Comparison of ENCODE assay signal across 8 cellular contexts in genomic region chr15:81000626-81001179, GRCh38. TPM values are rescaled to one million over a fixed set of nuclear protein-coding genes. Genes with fewer than 3 reads are reported as not detected.
DNase-seq lines count a peak whose midpoint lies in the region; ATAC-seq and TF ChIP-seq lines count a peak whose summit lies in the region.

TLNRD1 (plus strand) TSS chr15:81000923; CDS start chr15:81002272, 1,349 bp downstream.

- H3K36me3 ChIP-seq in kidney epithelial cell (ENCODE audit: control insufficient read depth, insufficient read depth, low read length) = peaks cover 1% of the 10 kb centered on the region

- H3K27me3 ChIP-seq in kidney epithelial cell (ENCODE audit: control insufficient read depth, insufficient read depth, low read length) = no peaks in the 10 kb centered on the region

- H3K4me3 ChIP-seq in AG10803 (ENCODE audit: low read length) (peak within 1 kb of the TSS; percentile 86), kidney epithelial cell (ENCODE audit: low read depth, low read length) (peak within 1 kb of the TSS; percentile 94)

- TF ChIP-seq CTCF in AG10803 (conservative IDR thresholded peaks at IDR 0.05; ENCODE audit: low read length) (no peak), kidney epithelial cell (IDR thresholded peaks at IDR 0.05; ENCODE audit: insufficient read depth, low read length, poor library complexity, severe bottlenecking) (no peak)

- ATAC-seq in GM19043 (IDR thresholded peaks at IDR 0.05; ENCODE audit: low read depth, unreplicated experiment) (peak; percentile 42), HG03354 (IDR thresholded peaks at IDR 0.05; ENCODE audit: poor library complexity, severe bottlenecking, unreplicated experiment) (peak; percentile 59)

- DNase-seq in AG10803 (ENCODE audit: low read depth) (peak; percentile 88), NCI-H446 treated with DMSO at 0.1 percent for 48 hours (lab: John Stamatoyannopoulos, UW) (peak; percentile 75), cerebellar cortex (ENCODE audit: low spot score) (peak; percentile 89), kidney epithelial cell (ENCODE audit: low read depth) (peak; percentile 59)
- DNase-seq in activated CD4-positive, alpha-beta T cell treated with anti-CD3 and anti-CD28 coated beads for 1 hour = peak; percentile 70
- peak; percentile 92 for DNase-seq in stimulated activated CD4-positive, alpha-beta T cell treated with anti-CD3 and anti-CD28 coated beads, Interleukin-15, amount 100 ng/mL, for 24 hours

RNA-seq across cellular contexts. Expression of gene TLNRD1, which starts in this region (rescaled TPM):
- total RNA-seq in kidney epithelial cell = 34.2 and 39.8 TPM in 2 replicates

Comparison
In these comparisons a context has a peak if more than half of its experiments do, and no peak if none do; other contexts are left out.
1. Peak in every context shown above with its lines: DNase-seq, ATAC-seq and H3K4me3 ChIP-seq.